In the genomic region with DNA sequence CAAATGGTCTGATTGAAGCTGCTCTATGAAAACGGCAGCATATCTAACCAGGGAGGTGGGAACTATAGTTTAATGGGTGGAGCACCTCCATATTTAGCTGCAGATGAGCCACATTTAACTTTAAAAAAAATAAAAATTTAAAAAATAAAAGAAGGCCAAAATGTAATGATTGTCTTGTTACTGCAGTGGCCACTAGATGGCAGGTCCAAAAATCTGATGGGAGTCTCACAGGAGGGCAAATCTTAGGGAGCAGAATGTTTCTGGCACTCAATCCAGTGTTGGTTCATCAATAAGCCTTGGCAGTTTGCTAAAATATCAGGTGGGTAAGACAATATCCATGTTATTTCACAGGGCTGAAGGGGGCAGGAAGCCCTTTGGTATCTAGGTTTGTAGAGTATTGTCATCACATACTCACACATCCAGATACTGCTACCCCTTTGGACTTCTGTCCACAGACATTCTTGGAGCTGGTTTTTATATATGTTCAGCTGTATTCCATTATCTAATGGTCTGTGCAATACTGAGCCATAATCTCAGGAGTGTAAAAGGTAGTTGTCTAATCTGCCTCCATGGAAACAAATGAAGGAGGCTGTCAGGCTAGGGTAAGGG, we compare ENCODE assay signal across 9 cellular contexts.
A peak's percentile ranks its signal among the peaks of the same experiment; 100 is the strongest.
DNase-seq lines count a peak whose midpoint lies in the region; ATAC-seq, FAIRE-seq and TF ChIP-seq lines count a peak whose summit lies in the region.
"Had no signal": no experiment of that assay in that cellular context is flagged by ENCODE, and none has a peak within 500 bp of the region (broad histone marks: within the 10 kb centered on the region; RNA-seq: fewer than 3 reads in every experiment).

No MANE protein-coding gene starts in this region.

- peak; percentile 53 to 63 for TF ChIP-seq RAD21 in H1 (IDR thresholded peaks at IDR 0.05 in 1 of 2, conservative IDR thresholded peaks at IDR 0.05 in 1 of 2; ENCODE audit: low read depth in 2 of 2, low read length in 2 of 2)

- H3K4me3 ChIP-seq in LNCaP clone FGC (ENCODE audit: low read depth, low read length) (no peak overlapping the region), H1 (ENCODE audit: extremely low read depth in 1 of 4, insufficient read depth in 2 of 4, low read depth in 3 of 4, low read length in 4 of 4) (no peak overlapping the region), psoas muscle (no peak overlapping the region)
- H3K4me3 ChIP-seq: BLaER1 treated with 17β-estradiol and CSF1 and Interleukin-3, amounts not matched to agents 10 nM and 100 nM had no signal

- H3K4me2 ChIP-seq in H1 (ENCODE audit: insufficient read depth in 1 of 2, low read depth in 2 of 2, low read length in 2 of 2) = no peak overlapping the region
- H3K4me2 ChIP-seq: BLaER1 treated with 17β-estradiol and CSF1 and Interleukin-3, amounts not matched to agents 10 nM and 100 nM had no signal

- no peaks in the 10 kb centered on the region for H3K79me2 ChIP-seq in H1 (ENCODE audit: control insufficient read depth in 1 of 2, insufficient read depth in 2 of 2, low read length in 2 of 2)

- H3K56ac ChIP-seq in H1 (replicated peaks; ENCODE audit: insufficient read length, low read depth, low read length) = no peak overlapping the region

- 0 out of 2 replicates have a peak overlapping the region, but pooled peaks have one; percentile 39 for H2AFZ ChIP-seq in H1 (ENCODE audit: low read length)

- no peak overlapping the region for H2BK5ac ChIP-seq in H1 (ENCODE audit: low read depth, low read length)

- H3K4ac ChIP-seq in H1 (replicated peaks; ENCODE audit: insufficient read length, low read depth, low read length) = no peak overlapping the region

- TF ChIP-seq EP300 in H1 (IDR thresholded peaks at IDR 0.05; ENCODE audit: borderline replicate concordance in 1 of 2, low read depth in 2 of 2, low read length in 2 of 2) = no peak

- H3K23me2 ChIP-seq in H1 (ENCODE audit: low read depth, low read length) = no peaks in the 10 kb centered on the region

- TF ChIP-seq POLR2A in H1 (IDR thresholded peaks at IDR 0.05; ENCODE audit: control extremely low read depth in 1 of 2, low read depth in 2 of 2, low read length in 2 of 2) = no peak

- CTCF ChIA-PET in H1 (lab: Charles Lee; ENCODE audit: partially characterized antibody) = interaction anchor here (0.5 to 5.7 kb wide), 28 partner anchors 8 to 721 kb away, joined by 3 to 30 read pairs (median 4); no protein-coding TSS in a partner anchor

- no peak overlapping the region for H2BK15ac ChIP-seq in H1 (ENCODE audit: low read length)

- no peak overlapping the region for H2BK12ac ChIP-seq in H1 (ENCODE audit: low read depth, low read length)

- H3K27ac ChIP-seq in H1 (ENCODE audit: low read depth, low read length) (no peak overlapping the region), psoas muscle (no peak overlapping the region)
- H3K27ac ChIP-seq: BLaER1 treated with 17β-estradiol and CSF1 and Interleukin-3, amounts not matched to agents 10 nM and 100 nM had no signal

- no peak overlapping the region for H4K5ac ChIP-seq in H1 (ENCODE audit: insufficient read length, low read depth, low read length)

- H3K27me3 ChIP-seq in H1 (replicated peaks in 1 of 4; ENCODE audit: control insufficient read depth in 3 of 4, extremely low read depth in 1 of 4, insufficient read depth in 3 of 4, low read length in 3 of 4) = no peaks in the 10 kb centered on the region
- no peaks in the 10 kb centered on the region for H3K27me3 ChIP-seq in psoas muscle (ENCODE audit: insufficient read depth in 3 of 3, low read length in 2 of 3)
- H3K27me3 ChIP-seq: BLaER1 treated with 17β-estradiol and CSF1 and Interleukin-3, amounts not matched to agents 10 nM and 100 nM had no signal

- no peaks in the 10 kb centered on the region for H4K20me1 ChIP-seq in H1 (replicated peaks in 1 of 2; ENCODE audit: control insufficient read depth in 1 of 2, insufficient read depth in 2 of 2, low read length in 2 of 2)
- H4K20me1 ChIP-seq: BLaER1 treated with 17β-estradiol and CSF1 and Interleukin-3, amounts not matched to agents 10 nM and 100 nM had no signal

- ATAC-seq in psoas muscle (peak in 3 of 4 donors; percentile 35 to 45 (median 40)), GM19328 (IDR thresholded peaks at IDR 0.05; ENCODE audit: unreplicated experiment) (no peak)

- H3K36me3 ChIP-seq in H1 (ENCODE audit: control insufficient read depth in 2 of 4, insufficient read depth in 4 of 4, low read length in 3 of 4) (no peaks in the 10 kb centered on the region), psoas muscle (ENCODE audit: insufficient read depth in 1 of 2, low read depth in 1 of 2) (no peaks in the 10 kb centered on the region)
- H3K36me3 ChIP-seq: BLaER1 treated with 17β-estradiol and CSF1 and Interleukin-3, amounts not matched to agents 10 nM and 100 nM had no signal

- intact Hi-C loops in psoas muscle (cut with DNase I) = no loop called here

- H3K23ac ChIP-seq in H1 (ENCODE audit: insufficient read length) = no peak overlapping the region

- no peak overlapping the region for H2BK20ac ChIP-seq in H1 (ENCODE audit: low read length)

- no peak overlapping the region for H2BK120ac ChIP-seq in H1 (replicated peaks; ENCODE audit: low read depth, low read length)

- POLR2A ChIA-PET in H1 (lab: Charles Lee; ENCODE audit: partially characterized antibody) = interaction anchor here (0.6 kb wide), 1 partner anchor 284 kb away, joined by 3 read pairs; no protein-coding TSS in a partner anchor

- H3K18ac ChIP-seq in H1 (ENCODE audit: extremely low read depth, low read length) = no peak overlapping the region

- no peak overlapping the region for H3K14ac ChIP-seq in H1 (ENCODE audit: insufficient read length)

- H3K9ac ChIP-seq in H1 (replicated peaks in 1 of 4; ENCODE audit: extremely low read depth in 1 of 4, low read depth in 3 of 4, low read length in 3 of 4) = no peak overlapping the region
- H3K9ac ChIP-seq: BLaER1 treated with 17β-estradiol and CSF1 and Interleukin-3, amounts not matched to agents 10 nM and 100 nM had no signal

- DNase-seq in NCI-H2107 treated with DMSO at 0.1 percent for 48 hours (lab: John Stamatoyannopoulos, UW; ENCODE audit: unreplicated experiment) (peak; percentile 28), NCI-H2107 (lab: John Stamatoyannopoulos, UW) (no peak), LNCaP clone FGC (ENCODE audit: low read depth) (no peak), H1 (ENCODE audit: low read depth in 1 of 2, low spot score in 2 of 2) (no peak), psoas muscle (no peak), DMS79 (lab: John Stamatoyannopoulos, UW) (no peak)
- no peak for DNase-seq in stimulated activated CD4-positive, alpha-beta T cell treated with anti-CD3 and anti-CD28 coated beads, Interleukin-4, amount 100 ng/mL, for 4 hours

- H4K8ac ChIP-seq in H1 (ENCODE audit: extremely low read depth, insufficient read depth, low read length) = no peak overlapping the region

- no peaks in the 10 kb centered on the region for H3K9me3 ChIP-seq in H1 (ENCODE audit: insufficient read depth in 2 of 2, low read depth in 1 of 2, low read length in 1 of 2)
- no peaks in the 10 kb centered on the region for H3K9me3 ChIP-seq in psoas muscle

- TF ChIP-seq CTCF in LNCaP clone FGC (IDR thresholded peaks at IDR 0.05; ENCODE audit: control insufficient read depth, extremely low read depth, insufficient read depth) (peak; percentile 54), H1 (IDR thresholded peaks at IDR 0.05; ENCODE audit: control extremely low read depth in 1 of 3, insufficient read depth in 1 of 3, low read depth in 1 of 3, low read length in 3 of 3) (peak in 2 of 3 experiments; percentile 42 to 53; a peak in 2 of 4 replicates), psoas muscle (IDR thresholded peaks at IDR 0.05) (no peak)

- no peak for FAIRE-seq in H1 (lab: Jason Lieb, UNC)

- H3K4me1 ChIP-seq in H1 (replicated peaks in 1 of 4; ENCODE audit: control insufficient read depth in 3 of 4, insufficient read depth in 4 of 4, low read length in 3 of 4) (no peaks in the 10 kb centered on the region), psoas muscle (peaks cover 2% of the 10 kb centered on the region)
- H3K4me1 ChIP-seq: BLaER1 treated with 17β-estradiol and CSF1 and Interleukin-3, amounts not matched to agents 10 nM and 100 nM had no signal

- WGBS in H1 (ENCODE audit: extremely low coverage in 1 of 2, insufficient coverage in 1 of 2, insufficient read length in 1 of 2, insufficient replicate concordance in 2 of 2, low coverage in 1 of 2, low lambda C conversion rate in 2 of 2, missing lambda C conversion rate in 1 of 2), 2 experiments = 41% methylated on average over 1 of the region's 1 CpG; no CpG with 5 or more reads in 1 of the 2 experiments
- 45 to 51% (median 48%) methylated on average over 1 of the region's 1 CpG for WGBS in psoas muscle, 3 donors

- H4K91ac ChIP-seq in H1 (replicated peaks; ENCODE audit: insufficient read length, low read length) = no peak overlapping the region

- H2AK5ac ChIP-seq in H1 (ENCODE audit: low read depth, low read length) = no peak overlapping the region

- no peaks in the 10 kb centered on the region for H3K79me1 ChIP-seq in H1 (ENCODE audit: low read depth, low read length)

TF ChIP-seq in H1, 55 proteins besides CTCF, POLR2A, EP300 and RAD21:
- no peak for TF ChIP-seq BCL11A (IDR thresholded peaks at IDR 0.05; ENCODE audit: low read depth in 2 of 2, low read length in 2 of 2)
- TF ChIP-seq SRF (IDR thresholded peaks at IDR 0.05; ENCODE audit: low read depth, low read length) = no peak
- no peak for TF ChIP-seq CHD2 (IDR thresholded peaks at IDR 0.05; ENCODE audit: low read length)
